9 cellular contexts compared by ENCODE assay signal in genomic region chr12:132610051-132610759, GRCh38. TPM values are rescaled to one million over a fixed set of nuclear protein-coding genes. Genes with fewer than 3 reads are reported as not detected.
DNase-seq lines count a peak whose midpoint lies in the region; ATAC-seq and TF ChIP-seq lines count a peak whose summit lies in the region.
"Had no signal": no experiment of that assay in that cellular context is flagged by ENCODE, and none has a peak within 500 bp of the region (broad histone marks: within the 10 kb centered on the region; RNA-seq: fewer than 3 reads in every experiment).

TSS of gene LRCOL1 (minus strand) at chr12:132610582. CDS start at chr12:132606251, 4,331 bp downstream.

- TF ChIP-seq CTCF in psoas muscle (IDR thresholded peaks at IDR 0.05) (no peak), MM.1S (IDR thresholded peaks at IDR 0.05; ENCODE audit: low read length) (no peak)

- H4K20me1 ChIP-seq in MM.1S (ENCODE audit: insufficient read depth, low read length): no peaks in the 10 kb centered on the region

- DNase-seq in Daoy (ENCODE audit: low read depth) (peak; percentile 71), OCI-M1 (lab: John Stamatoyannopoulos, UW) (peak; percentile 14), fibroblast of the conjunctiva (ENCODE audit: low read depth) (peak; percentile 53), psoas muscle (peak; percentile 56 to 67), MM.1S (no peak)
- no peak for DNase-seq in stimulated activated naive CD4-positive, alpha-beta T cell treated with Interleukin-2 at 50 U/mL for 16 hours (lab: John Stamatoyannopoulos, UW)
- DNase-seq: PC-3 had no signal

- no peaks in the 10 kb centered on the region for H3K9me2 ChIP-seq in MM.1S (replicated peaks; ENCODE audit: insufficient read depth, low read length)

- no peak within 1 kb of the TSS for H2AFZ ChIP-seq in MM.1S (ENCODE audit: low read length)

- H3K4me3 ChIP-seq in psoas muscle: no peak within 1 kb of the TSS
- H3K4me3 ChIP-seq in MM.1S (ENCODE audit: low read length): no peak within 1 kb of the TSS

- ATAC-seq in psoas muscle (no peak), HG02763 (IDR thresholded peaks at IDR 0.05; ENCODE audit: unreplicated experiment) (no peak), GM21423 (IDR thresholded peaks at IDR 0.05; ENCODE audit: unreplicated experiment) (no peak)
- ATAC-seq: PC-3 had no signal

- no peak within 1 kb of the TSS for H3K27ac ChIP-seq in psoas muscle
- no peak within 1 kb of the TSS for H3K27ac ChIP-seq in MM.1S (ENCODE audit: low read length)

- H3K4me1 ChIP-seq in psoas muscle (no peaks in the 10 kb centered on the region), MM.1S (ENCODE audit: low read length) (no peaks in the 10 kb centered on the region)

- 29 to 40% (median 37%) methylated on average over 32 to 35 of the region's 35 CpGs for WGBS in psoas muscle, 3 donors

- peaks cover 3% of the 10 kb centered on the region for H3K9me3 ChIP-seq in psoas muscle
- H3K9me3 ChIP-seq in MM.1S (replicated peaks; ENCODE audit: insufficient read depth, low read length): no peaks in the 10 kb centered on the region

- H3K9ac ChIP-seq in MM.1S (ENCODE audit: low read length): no peak within 1 kb of the TSS

- H3K36me3 ChIP-seq in psoas muscle (ENCODE audit: insufficient read depth in 1 of 2, low read depth in 1 of 2) (no peaks in the 10 kb centered on the region), MM.1S (replicated peaks; ENCODE audit: insufficient read depth, low read length) (no peaks in the 10 kb centered on the region)

- no peaks in the 10 kb centered on the region for H3F3A ChIP-seq in MM.1S (ENCODE audit: insufficient read depth, low read length)

- intact Hi-C loops in psoas muscle (cut with DNase I): loop anchor here (5.0 to 10.0 kb wide), 2 partner anchors 193 to 455 kb away; no protein-coding TSS in a partner anchor

- peaks cover 0 to 71% (median 18%) of the 10 kb centered on the region in 3 donors for H3K27me3 ChIP-seq in psoas muscle (ENCODE audit: insufficient read depth in 3 of 3, low read length in 2 of 3)
- H3K27me3 ChIP-seq in MM.1S (replicated peaks; ENCODE audit: insufficient read depth, low read length): peaks cover 5% of the 10 kb centered on the region

- H3K4me2 ChIP-seq in MM.1S (ENCODE audit: low read depth, low read length): no peak within 1 kb of the TSS

- H3K79me2 ChIP-seq in MM.1S (ENCODE audit: low read length): no peaks in the 10 kb centered on the region

RNA-seq across cellular contexts. Expression of gene LRCOL1, which starts in this region (rescaled TPM):
- total RNA-seq in Daoy (2014; rRNA removed; shearing (Covaris generic)): not detected in 2 replicates
- under 1 TPM in 1 of 4 donors, not detected in 3; 0.32 TPM for total RNA-seq in psoas muscle
- polyA plus RNA-seq in psoas muscle: under 1 TPM in 1 of 3 donors, not detected in 2; 0.13 TPM
- total RNA-seq: PC-3 had no signal

Comparison
In these comparisons a context has a peak if more than half of its experiments do, and no peak if none do; other contexts are left out.
1. Peak in DNase-seq in Daoy; RNA of the gene not detected or under 1 TPM.
2. Peak in DNase-seq in psoas muscle; RNA of the gene not detected or under 1 TPM.
3. DNase-seq: peak in OCI-M1 (single experiment) and fibroblast of the conjunctiva (single experiment); none in MM.1S (single experiment) and stimulated activated naive CD4-positive, alpha-beta T cell treated with Interleukin-2 at 50 U/mL for 16 hours (single experiment).